In the genomic region with DNA sequence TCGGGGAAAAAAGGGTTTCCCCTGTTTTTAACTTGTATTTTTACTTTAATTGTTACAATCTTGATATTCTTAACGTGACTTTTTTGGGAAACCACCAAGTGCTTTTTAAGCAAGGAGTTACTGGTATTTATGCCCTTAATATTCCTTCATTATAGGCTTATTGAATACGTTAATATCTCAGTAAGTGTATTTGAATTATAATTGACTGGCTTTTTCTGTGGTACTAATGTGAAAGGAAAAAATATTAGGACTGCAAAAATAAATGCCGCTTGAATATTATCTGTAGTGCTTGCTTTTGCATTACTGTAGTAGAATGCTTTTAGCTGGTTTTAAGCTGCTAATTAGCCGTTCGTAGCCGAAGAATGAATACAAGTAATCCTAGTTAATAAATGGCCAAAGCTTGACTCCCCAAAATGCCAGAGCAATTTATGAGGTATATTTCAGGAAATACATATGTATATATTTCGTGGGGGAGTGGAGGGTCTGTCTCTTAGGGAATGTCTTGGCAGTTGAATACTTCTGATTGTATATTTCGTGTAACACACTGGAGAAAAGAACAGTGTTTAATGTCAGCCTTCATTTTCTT, we compare ENCODE assay signal across 8 cellular contexts. TPM values are rescaled to one million over a fixed set of nuclear protein-coding genes. Genes with fewer than 3 reads are reported as not detected.
DNase-seq lines count a peak whose midpoint lies in the region; ATAC-seq and TF ChIP-seq lines count a peak whose summit lies in the region.

No MANE protein-coding gene starts in this region.

- peak overlapping the region; percentile 94 for H3K27ac Mint-ChIP-seq in WTC11
- peak overlapping the region; percentile 93 for H3K27ac Mint-ChIP-seq in stimulated activated memory B cell treated with anti-CD40 and anti-IgM and Interleukin-4, amounts not matched to agents 10 μg/mL and 1 μg/mL and 100 μg/mL, for 72 hours

- CTCF ChIA-PET in WTC11 (lab: Charles Lee) = interaction anchor here (0.5 to 1.4 kb wide), 4 partner anchors 21 to 1426 kb away, joined by 3 to 4 read pairs (median 4); a partner anchor contains a TSS

- no peaks in the 10 kb centered on the region for H3K9me3 Mint-ChIP-seq in WTC11
- no peaks in the 10 kb centered on the region for H3K9me3 Mint-ChIP-seq in stimulated activated memory B cell treated with anti-CD40 and anti-IgM and Interleukin-4, amounts not matched to agents 10 μg/mL and 1 μg/mL and 100 μg/mL, for 72 hours

- H3K36me3 ChIP-seq in iPS DF 6.9 (ENCODE audit: control insufficient read depth, insufficient read depth, low read length) = no peaks in the 10 kb centered on the region

- no peaks in the 10 kb centered on the region for H3K9me3 ChIP-seq in iPS DF 6.9 (ENCODE audit: control insufficient read depth, insufficient read depth, low read length)

- peak overlapping the region; percentile 82 for H3K4me3 Mint-ChIP-seq in WTC11
- H3K4me3 Mint-ChIP-seq in stimulated activated memory B cell treated with anti-CD40 and anti-IgM and Interleukin-4, amounts not matched to agents 10 μg/mL and 1 μg/mL and 100 μg/mL, for 72 hours = peak overlapping the region; percentile 86

- peak overlapping the region; percentile 58; the same call in 1 of the 2 replicates for H3K4me3 ChIP-seq in iPS DF 6.9 (ENCODE audit: low read length)

- H3K27me3 Mint-ChIP-seq in WTC11 (ENCODE audit: low read depth) = no peaks in the 10 kb centered on the region
- H3K27me3 Mint-ChIP-seq in stimulated activated memory B cell treated with anti-CD40 and anti-IgM and Interleukin-4, amounts not matched to agents 10 μg/mL and 1 μg/mL and 100 μg/mL, for 72 hours = no peaks in the 10 kb centered on the region

- H3K27me3 ChIP-seq in iPS DF 6.9 (ENCODE audit: control insufficient read depth, insufficient read depth, low read length) = no peaks in the 10 kb centered on the region

- H3K36me3 Mint-ChIP-seq in WTC11 = no peaks in the 10 kb centered on the region
- peaks cover 4% of the 10 kb centered on the region for H3K36me3 Mint-ChIP-seq in stimulated activated memory B cell treated with anti-CD40 and anti-IgM and Interleukin-4, amounts not matched to agents 10 μg/mL and 1 μg/mL and 100 μg/mL, for 72 hours

- peaks cover 5% of the 10 kb centered on the region; the same call in 1 of the 2 replicates for H3K4me1 ChIP-seq in iPS DF 6.9 (ENCODE audit: control insufficient read depth, insufficient read depth, low read length)

- H3K27ac ChIP-seq in iPS DF 6.9 (ENCODE audit: low read length) = no peak overlapping the region

- POLR2A ChIA-PET in WTC11 (lab: Charles Lee) = interaction anchor here (1.7 kb wide), 1 partner anchor 46 kb away, joined by 10 read pairs; a partner anchor contains a TSS

- DNase-seq in NCI-H510A treated with DMSO at 0.1 percent for 48 hours (lab: John Stamatoyannopoulos, UW) (peak; percentile 40), NCI-H510A (lab: John Stamatoyannopoulos, UW) (no peak), WTC11 (ENCODE audit: low spot score) (no peak), iPS DF 6.9 (ENCODE audit: low read depth, low spot score) (no peak), pons (ENCODE audit: low spot score) (no peak)
- no peak for DNase-seq in stimulated activated CD4-positive, alpha-beta T cell treated with anti-CD3 and anti-CD28 coated beads, Interleukin-15, amount 100 ng/mL, for 24 hours
- DNase-seq in activated CD4-positive, CD25-positive, alpha-beta regulatory T cell treated with anti-CD3 and anti-CD28 coated beads, Interleukin-2, amount 50 U/mL, for 72 hours = no peak

- H3K4me1 Mint-ChIP-seq in WTC11 = peaks cover 23% of the 10 kb centered on the region
- H3K4me1 Mint-ChIP-seq in stimulated activated memory B cell treated with anti-CD40 and anti-IgM and Interleukin-4, amounts not matched to agents 10 μg/mL and 1 μg/mL and 100 μg/mL, for 72 hours = peaks cover 51% of the 10 kb centered on the region

- ATAC-seq in WTC11 = no peak
- ATAC-seq in stimulated activated memory B cell treated with anti-CD40 and anti-IgM and Interleukin-4, amounts not matched to agents 10 μg/mL and 1 μg/mL and 100 μg/mL, for 72 hours = no peak

- TF ChIP-seq CTCF in WTC11 (IDR thresholded peaks at IDR 0.05) = no peak

- WGBS in iPS DF 6.9 (ENCODE audit: insufficient coverage, insufficient read length) = no CpG with 5 or more reads among the region's 9 CpGs

TF ChIP-seq in WTC11, 78 proteins besides CTCF, POLR2A, EP300 and RAD21:
- TF ChIP-seq GABPB1 (CRISPR knock-in tag; IDR thresholded peaks at IDR 0.05) = 0 out of 2 replicates have a peak, but pooled peaks have one; percentile 0
- TF ChIP-seq JAZF1 (CRISPR knock-in tag; IDR thresholded peaks at IDR 0.05) = no peak
- TF ChIP-seq NFE2L1 (CRISPR knock-in tag; IDR thresholded peaks at IDR 0.05) = no peak

RNA-seq across cellular contexts. Expression of a gene that starts 1.3 kb away (rescaled TPM):
- total RNA-seq in WTC11 (2021) = 27.0 to 32.9 TPM (median 32.7 TPM) in 3 replicates

RNA-seq across cellular contexts. Expression of a gene that starts 45.9 kb away (rescaled TPM):
- total RNA-seq in WTC11 (2021) = 19.0 to 26.7 TPM (median 23.3 TPM) in 3 replicates

RNA-seq across cellular contexts. Expression of a gene that starts 46.3 kb away (rescaled TPM):
- 21.6 to 24.7 TPM (median 23.6 TPM) in 3 replicates for total RNA-seq in WTC11 (2021)
